ENCODE assay signal across 1 cellular context in genomic region chr1:52927219-52928082, GRCh38.
TF ChIP-seq lines count a peak whose summit lies in the region.

Gene SCP2 (plus strand): TSS chr1:52927276. CDS start chr1:52927397, 121 bp downstream.

TF ChIP-seq in K562, 482 proteins besides CTCF, POLR2A, EP300 and RAD21 (continued from another document and continues in another):
- no peak for TF ChIP-seq CREBBP (IDR thresholded peaks at IDR 0.05; ENCODE audit: low read depth, low read length)
- TF ChIP-seq E2F6 (IDR thresholded peaks at IDR 0.05; ENCODE audit: borderline replicate concordance in 1 of 2, extremely low read depth in 1 of 2, insufficient read depth in 1 of 2, insufficient read length in 1 of 2, low read depth in 1 of 2, low read length in 1 of 2, poor library complexity in 1 of 2, severe bottlenecking in 1 of 2), result peak; percentile 60 to 91
- 0 out of 2 replicates have a peak, but pooled peaks have one; percentile 8 for TF ChIP-seq NFIC (IDR thresholded peaks at IDR 0.05)
- TF ChIP-seq SAFB (IDR thresholded peaks at IDR 0.05; ENCODE audit: borderline replicate concordance, low read depth, low read length), result peak; percentile 77
- no peak for TF ChIP-seq PCBP2 (IDR thresholded peaks at IDR 0.05; ENCODE audit: low read depth, low read length, poor library complexity, severe bottlenecking)
- 0 out of 2 replicates have a peak, but pooled peaks have one; percentile 21 for TF ChIP-seq POLR2AphosphoS5 (IDR thresholded peaks at IDR 0.05; ENCODE audit: control insufficient read depth, insufficient read depth, low read depth, low read length)
- no peak for TF ChIP-seq BRF1 (IDR thresholded peaks at IDR 0.05; ENCODE audit: borderline replicate concordance, extremely low read depth, insufficient read length)
- no peak; the same call in 1 of the 2 replicates for TF ChIP-seq NR2C2 (CRISPR knock-in tag; IDR thresholded peaks at IDR 0.05)
- TF ChIP-seq NR2C2 (tag; IDR thresholded peaks at IDR 0.05), result peak; percentile 77
- peak; percentile 37; the same call in 1 of the 2 replicates for TF ChIP-seq ZNF217 (CRISPR knock-in tag; IDR thresholded peaks at IDR 0.05)
- no peak for TF ChIP-seq ADNP (tag; IDR thresholded peaks at IDR 0.05)
- peak; percentile 80 for TF ChIP-seq L3MBTL2 (IDR thresholded peaks at IDR 0.05)
- no peak for TF ChIP-seq ZBTB43 (CRISPR knock-in tag; IDR thresholded peaks at IDR 0.05)
- TF ChIP-seq NFE2L1 (tag; IDR thresholded peaks at IDR 0.05; ENCODE audit: borderline replicate concordance, low read depth), result no peak
- TF ChIP-seq ZBTB33 (CRISPR knock-in tag; IDR thresholded peaks at IDR 0.05), result 0 out of 2 replicates have a peak, but pooled peaks have one; percentile 23
- no peak for TF ChIP-seq ID3 (CRISPR knock-in tag; IDR thresholded peaks at IDR 0.05)
- TF ChIP-seq ID3 (tag; IDR thresholded peaks at IDR 0.05), result 0 out of 2 replicates have a peak, but pooled peaks have one; percentile 14
- no peak for TF ChIP-seq TAL1 (IDR thresholded peaks at IDR 0.05)
- no peak for TF ChIP-seq SIRT6 (IDR thresholded peaks at IDR 0.05; ENCODE audit: low read depth, low read length)
- peak; percentile 27; the same call in 1 of the 2 replicates for TF ChIP-seq CTBP1 (IDR thresholded peaks at IDR 0.05; ENCODE audit: borderline replicate concordance)
- TF ChIP-seq ATF1 (CRISPR knock-in tag; IDR thresholded peaks at IDR 0.05), result no peak
- TF ChIP-seq ATF1 (tag; IDR thresholded peaks at IDR 0.05), result 0 out of 2 replicates have a peak, but pooled peaks have one; percentile 13
- TF ChIP-seq TEAD1 (CRISPR knock-in tag; IDR thresholded peaks at IDR 0.05), result peak in 1 of 2 experiments; percentile 68; a peak in 1 of 4 replicates
- no peak for TF ChIP-seq CREB5 (CRISPR knock-in tag; IDR thresholded peaks at IDR 0.05)
- peak; percentile 78 to 84 for TF ChIP-seq NRF1 (conservative IDR thresholded peaks at IDR 0.05 in 1 of 2, IDR thresholded peaks at IDR 0.05 in 1 of 2)
- no peak for TF ChIP-seq RUNX1 (IDR thresholded peaks at IDR 0.05; ENCODE audit: low read depth)
- TF ChIP-seq RBBP5 (IDR thresholded peaks at IDR 0.05; ENCODE audit: borderline replicate concordance, insufficient read depth, low read length, poor library complexity, severe bottlenecking), result peak; percentile 73
- peak; percentile 65 for TF ChIP-seq SUPT5H (IDR thresholded peaks at IDR 0.05)
- TF ChIP-seq TBP (optimal IDR thresholded peaks at IDR 0.05; ENCODE audit: low read depth, low read length), result peak; percentile 59
- TF ChIP-seq ZNF184 (CRISPR knock-in tag; IDR thresholded peaks at IDR 0.05), result no peak
- no peak for TF ChIP-seq ZNF23 (CRISPR knock-in tag; IDR thresholded peaks at IDR 0.05)
- no peak for TF ChIP-seq MTA1 (IDR thresholded peaks at IDR 0.05; ENCODE audit: borderline replicate concordance)
- TF ChIP-seq POLR2B (IDR thresholded peaks at IDR 0.05; ENCODE audit: low read depth, partially characterized antibody), result peak; percentile 58
- no peak for TF ChIP-seq E2F8 (IDR thresholded peaks at IDR 0.05; ENCODE audit: low read depth, partially characterized antibody)
- peak; percentile 43; the same call in 1 of the 2 replicates for TF ChIP-seq SP1 (CRISPR knock-in tag; IDR thresholded peaks at IDR 0.05)
- TF ChIP-seq MNT (conservative IDR thresholded peaks at IDR 0.05), result peak; percentile 14 to 55; a peak in 2 of 4 replicates
- TF ChIP-seq ZNF766 (CRISPR knock-in tag; conservative IDR thresholded peaks at IDR 0.05), result no peak
- 0 out of 6 replicates have a peak, but pooled peaks of 1 of the 3 experiments have one; percentile 39 for TF ChIP-seq ZBTB11 (CRISPR knock-in tag; IDR thresholded peaks at IDR 0.05)
- TF ChIP-seq POLR2G (IDR thresholded peaks at IDR 0.05; ENCODE audit: low read depth, low read length), result peak; percentile 89
- TF ChIP-seq KHSRP (IDR thresholded peaks at IDR 0.05), result no peak
- 0 out of 2 replicates have a peak, but pooled peaks have one; percentile 30 for TF ChIP-seq TFAP4 (CRISPR knock-in tag; IDR thresholded peaks at IDR 0.05; ENCODE audit: borderline replicate concordance)
